Comparison of ENCODE assay signal across 8 cellular contexts in genomic region chr14:102524451-102525212, GRCh38. TPM values are rescaled to one million over a fixed set of nuclear protein-coding genes. Genes with fewer than 3 reads are reported as not detected.
DNase-seq lines count a peak whose midpoint lies in the region; ATAC-seq and TF ChIP-seq lines count a peak whose summit lies in the region.

No MANE protein-coding gene starts in this region.

- TF ChIP-seq RAD21 in SK-N-SH (IDR thresholded peaks at IDR 0.05; ENCODE audit: low read length), result peak; percentile 77

- intact Hi-C loops in Right ventricle myocardium inferior (cut with DNase I), result loop anchor here (1.0 to 5.0 kb wide), 2 partner anchors 69 to 168 kb away; no protein-coding TSS in a partner anchor
- intact Hi-C loops in ovary (cut with DNase I), result loop anchor here in 1 of 4 donors (2.0 to 10.0 kb wide), 2 partner anchors 68 to 400 kb away; partner anchors contain the start of genes AMN and RCOR1
- intact Hi-C loops in tibial artery (cut with DNase I; ENCODE audit: low total_unique reads), result loop anchor here (5.0 to 10.0 kb wide), 2 partner anchors 68 to 250 kb away; partner anchors contain the start of genes RCOR1 and TRAF3

- H3K9me3 Mint-ChIP-seq in activated naive CD8-positive, alpha-beta T cell (ENCODE audit: low read depth), result no peaks in the 10 kb centered on the region

- H3K36me3 ChIP-seq in SK-N-SH (replicated peaks in 1 of 2; ENCODE audit: control insufficient read depth in 1 of 2, insufficient read depth in 2 of 2, low read length in 1 of 2) (no peaks in the 10 kb centered on the region), ovary (no peaks in the 10 kb centered on the region), tibial artery (no peaks in the 10 kb centered on the region)

- peaks cover 8% of the 10 kb centered on the region for H3F3A ChIP-seq in SK-N-SH (replicated peaks; ENCODE audit: insufficient read depth)

- TF ChIP-seq CTCF in GM10248 (IDR thresholded peaks at IDR 0.05; ENCODE audit: control extremely low read depth, extremely low read depth, low read depth, missing control alignments) (peak; percentile 98), NB4 (IDR thresholded peaks at IDR 0.05; ENCODE audit: low read depth, low read length) (peak; percentile 79), SK-N-SH (IDR thresholded peaks at IDR 0.05) (peak; percentile 97), ovary (IDR thresholded peaks at IDR 0.05) (peak; percentile 90 to 97 (median 91)), tibial artery (IDR thresholded peaks at IDR 0.05) (peak; percentile 96 to 97)

- peak overlapping the region; percentile 79 for H3K4me2 ChIP-seq in SK-N-SH

- POLR2A ChIA-PET in GM10248 (lab: Yijun Ruan, JAX) (interaction anchor here (0.5 to 0.8 kb wide), 2 partner anchors 393 to 867 kb away, joined by 3 read pairs; no protein-coding TSS in a partner anchor), SK-N-SH (lab: Yijun Ruan, JAX) (interaction anchor here (1.2 kb wide), 1 partner anchor 67 kb away, joined by 3 read pairs; no protein-coding TSS in a partner anchor)

- H3K4me3 Mint-ChIP-seq in activated naive CD8-positive, alpha-beta T cell, result peak overlapping the region; percentile 91

- ATAC-seq in HG02571 (IDR thresholded peaks at IDR 0.05; ENCODE audit: unreplicated experiment), result peak; percentile 96
- ATAC-seq in Right ventricle myocardium inferior, result peak; percentile 98

- H2AFZ ChIP-seq in SK-N-SH (ENCODE audit: low read depth), result peak overlapping the region; percentile 92

- H3K27ac Mint-ChIP-seq in activated naive CD8-positive, alpha-beta T cell, result peak overlapping the region; percentile 65

- H3K4me1 Mint-ChIP-seq in activated naive CD8-positive, alpha-beta T cell (ENCODE audit: low read depth), result peaks cover 26% of the 10 kb centered on the region

- H3K4me1 ChIP-seq in SK-N-SH (ENCODE audit: control insufficient read depth in 1 of 2, insufficient read depth in 2 of 2, low read depth in 1 of 2, low read length in 1 of 2), result peaks cover 0 to 12% of the 10 kb centered on the region in 2 experiments; a peak in 2 of 4 replicates
- H3K4me1 ChIP-seq in ovary (ENCODE audit: insufficient read depth), result peaks cover 1% of the 10 kb centered on the region
- H3K4me1 ChIP-seq in tibial artery, result peaks cover 0 to 15% (median 7%) of the 10 kb centered on the region in 4 donors

- H3K9me2 ChIP-seq in SK-N-SH, result no peaks in the 10 kb centered on the region

- H3K9me3 ChIP-seq in SK-N-SH (no peaks in the 10 kb centered on the region), ovary (no peaks in the 10 kb centered on the region), tibial artery (no peaks in the 10 kb centered on the region)

- peak overlapping the region; percentile 63 for H3K9ac ChIP-seq in SK-N-SH

- peak overlapping the region; percentile 63 to 80 for H3K27ac ChIP-seq in SK-N-SH (ENCODE audit: low read depth in 2 of 2, low read length in 1 of 2)
- H3K27ac ChIP-seq in ovary, result peak overlapping the region in 1 of 2 donors; percentile 43
- peak overlapping the region; percentile 69 to 72 for H3K27ac ChIP-seq in tibial artery

- no peaks in the 10 kb centered on the region for H3K79me2 ChIP-seq in SK-N-SH (ENCODE audit: insufficient read depth)

- no peaks in the 10 kb centered on the region for H4K20me1 ChIP-seq in SK-N-SH (ENCODE audit: insufficient read depth)

- no peaks in the 10 kb centered on the region for H3K36me3 Mint-ChIP-seq in activated naive CD8-positive, alpha-beta T cell

- H3K4me3 ChIP-seq in NB4 (ENCODE audit: low read depth, low read length) (peak overlapping the region; percentile 72), SK-N-SH (ENCODE audit: low read depth in 2 of 2, low read length in 1 of 2) (peak overlapping the region; percentile 59 to 69), ovary (peak overlapping the region; percentile 58), tibial artery (peak overlapping the region; percentile 60 to 70)

- CTCF ChIA-PET in GM10248 (lab: Yijun Ruan, JAX) (interaction anchor here (0.6 to 3.1 kb wide), 45 partner anchors 9 to 571 kb away, joined by 3 to 25 read pairs (median 4); partner anchors contain the start of genes ANKRD9 and ZNF839), SK-N-SH (lab: Yijun Ruan, JAX) (interaction anchor here (0.6 to 4.4 kb wide), 35 partner anchors 9 to 548 kb away, joined by 3 to 36 read pairs (median 5); no protein-coding TSS in a partner anchor)

- TF ChIP-seq POLR2A in NB4 (IDR thresholded peaks at IDR 0.05; ENCODE audit: extremely low read depth, insufficient read length) (peak; percentile 64), ovary (IDR thresholded peaks at IDR 0.05) (no peak)

- H3K27me3 ChIP-seq in SK-N-SH (ENCODE audit: insufficient read depth), result no peaks in the 10 kb centered on the region
- no peaks in the 10 kb centered on the region for H3K27me3 ChIP-seq in ovary
- no peaks in the 10 kb centered on the region for H3K27me3 ChIP-seq in tibial artery

- no peaks in the 10 kb centered on the region for H3K27me3 Mint-ChIP-seq in activated naive CD8-positive, alpha-beta T cell

- DNase-seq in GM10248 (ENCODE audit: extremely low spot score), result peak; percentile 99
- DNase-seq in NB4 (ENCODE audit: low read depth), result peak; percentile 99
- peak; percentile 99 for DNase-seq in SK-N-SH
- DNase-seq in Right ventricle myocardium inferior (ENCODE audit: missing footprints), result peak; percentile 99
- DNase-seq in ovary, result peak; percentile 96 to 99 (median 97)
- peak; percentile 98 to 99 for DNase-seq in tibial artery

- peak in 1 of 2 experiments; percentile 51; a peak in 2 of 4 replicates for TF ChIP-seq EP300 in SK-N-SH (IDR thresholded peaks at IDR 0.05; ENCODE audit: borderline replicate concordance in 1 of 2, low read depth in 1 of 2, low read length in 1 of 2)
- no peak for TF ChIP-seq EP300 in ovary (IDR thresholded peaks at IDR 0.05)

- under 1% methylated on average over 20 of the region's 32 CpGs for WGBS in SK-N-SH (ENCODE audit: low lambda C conversion rate)
- WGBS in ovary, 3 donors, result 0 to 1% (median 1%) methylated on average over 32 of the region's 32 CpGs

TF ChIP-seq in SK-N-SH, 30 proteins besides CTCF, POLR2A, EP300 and RAD21 (continues in another document):
- peak; percentile 92 for TF ChIP-seq USF1 (IDR thresholded peaks at IDR 0.05; ENCODE audit: borderline replicate concordance, low read depth)
- peak; percentile 80 for TF ChIP-seq SMC3 (IDR thresholded peaks at IDR 0.05; ENCODE audit: low read depth, low read length)
- peak; percentile 64; the same call in 1 of the 2 replicates for TF ChIP-seq NFIC (IDR thresholded peaks at IDR 0.05; ENCODE audit: borderline replicate concordance)
- TF ChIP-seq, protein P1, sequence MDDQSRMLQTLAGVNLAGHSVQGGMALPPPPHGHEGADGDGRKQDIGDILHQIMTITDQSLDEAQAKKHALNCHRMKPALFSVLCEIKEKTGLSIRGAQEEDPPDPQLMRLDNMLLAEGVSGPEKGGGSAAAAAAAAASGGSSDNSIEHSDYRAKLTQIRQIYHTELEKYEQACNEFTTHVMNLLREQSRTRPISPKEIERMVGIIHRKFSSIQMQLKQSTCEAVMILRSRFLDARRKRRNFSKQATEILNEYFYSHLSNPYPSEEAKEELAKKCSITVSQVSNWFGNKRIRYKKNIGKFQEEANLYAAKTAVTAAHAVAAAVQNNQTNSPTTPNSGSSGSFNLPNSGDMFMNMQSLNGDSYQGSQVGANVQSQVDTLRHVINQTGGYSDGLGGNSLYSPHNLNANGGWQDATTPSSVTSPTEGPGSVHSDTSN (IDR thresholded peaks at IDR 0.05), result peak; percentile 78
- peak; percentile 84 for TF ChIP-seq MAX (IDR thresholded peaks at IDR 0.05; ENCODE audit: low read depth)
- no peak for TF ChIP-seq RXRA (IDR thresholded peaks at IDR 0.05; ENCODE audit: borderline replicate concordance, low read depth)
- no peak for TF ChIP-seq GATA2 (CRISPR knock-in tag; IDR thresholded peaks at IDR 0.05)
- TF ChIP-seq TAF1 (IDR thresholded peaks at IDR 0.05; ENCODE audit: borderline replicate concordance, low read depth, low read length), result peak; percentile 68; the same call in 1 of the 2 replicates
- peak; percentile 7; the same call in 1 of the 2 replicates for TF ChIP-seq RCOR1 (IDR thresholded peaks at IDR 0.05; ENCODE audit: low read length)
- TF ChIP-seq RFX5 (IDR thresholded peaks at IDR 0.05; ENCODE audit: low read length), result peak; percentile 79
- peak; percentile 60 for TF ChIP-seq MXI1 (IDR thresholded peaks at IDR 0.05; ENCODE audit: low read depth, low read length)
- TF ChIP-seq, protein P2, sequence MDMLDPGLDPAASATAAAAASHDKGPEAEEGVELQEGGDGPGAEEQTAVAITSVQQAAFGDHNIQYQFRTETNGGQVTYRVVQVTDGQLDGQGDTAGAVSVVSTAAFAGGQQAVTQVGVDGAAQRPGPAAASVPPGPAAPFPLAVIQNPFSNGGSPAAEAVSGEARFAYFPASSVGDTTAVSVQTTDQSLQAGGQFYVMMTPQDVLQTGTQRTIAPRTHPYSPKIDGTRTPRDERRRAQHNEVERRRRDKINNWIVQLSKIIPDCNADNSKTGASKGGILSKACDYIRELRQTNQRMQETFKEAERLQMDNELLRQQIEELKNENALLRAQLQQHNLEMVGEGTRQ (IDR thresholded peaks at IDR 0.05; ENCODE audit: borderline replicate concordance, low read depth, low read length), result peak; percentile 79
- TF ChIP-seq, protein P3, sequence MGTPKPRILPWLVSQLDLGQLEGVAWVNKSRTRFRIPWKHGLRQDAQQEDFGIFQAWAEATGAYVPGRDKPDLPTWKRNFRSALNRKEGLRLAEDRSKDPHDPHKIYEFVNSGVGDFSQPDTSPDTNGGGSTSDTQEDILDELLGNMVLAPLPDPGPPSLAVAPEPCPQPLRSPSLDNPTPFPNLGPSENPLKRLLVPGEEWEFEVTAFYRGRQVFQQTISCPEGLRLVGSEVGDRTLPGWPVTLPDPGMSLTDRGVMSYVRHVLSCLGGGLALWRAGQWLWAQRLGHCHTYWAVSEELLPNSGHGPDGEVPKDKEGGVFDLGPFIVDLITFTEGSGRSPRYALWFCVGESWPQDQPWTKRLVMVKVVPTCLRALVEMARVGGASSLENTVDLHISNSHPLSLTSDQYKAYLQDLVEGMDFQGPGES (IDR thresholded peaks at IDR 0.05; ENCODE audit: low read depth, low read length), result peak; percentile 82
- no peak for TF ChIP-seq JUND (IDR thresholded peaks at IDR 0.05)

RNA-seq across cellular contexts. Expression of gene ANKRD9, which starts 15.1 kb away (rescaled TPM):
- 21.3 and 21.4 TPM in 2 replicates for polyA plus RNA-seq in SK-N-SH (2012; rRNA removed)
- 6.2 and 10.8 TPM in 2 replicates for polyA plus RNA-seq in SK-N-SH (2012; cell fraction: cytosol; rRNA removed)
- 85.4 and 152 TPM in 2 replicates for polyA plus RNA-seq in SK-N-SH (2012; cell fraction: nucleus; rRNA removed)
- 148 TPM for total RNA-seq in Right ventricle myocardium inferior
- 10 to 100 TPM; 13.7 to 48.1 (median 20.9) TPM for total RNA-seq in ovary
- polyA plus RNA-seq in ovary, result 1 to 10 TPM; 2.2 to 6.7 TPM
